In the genomic region with DNA sequence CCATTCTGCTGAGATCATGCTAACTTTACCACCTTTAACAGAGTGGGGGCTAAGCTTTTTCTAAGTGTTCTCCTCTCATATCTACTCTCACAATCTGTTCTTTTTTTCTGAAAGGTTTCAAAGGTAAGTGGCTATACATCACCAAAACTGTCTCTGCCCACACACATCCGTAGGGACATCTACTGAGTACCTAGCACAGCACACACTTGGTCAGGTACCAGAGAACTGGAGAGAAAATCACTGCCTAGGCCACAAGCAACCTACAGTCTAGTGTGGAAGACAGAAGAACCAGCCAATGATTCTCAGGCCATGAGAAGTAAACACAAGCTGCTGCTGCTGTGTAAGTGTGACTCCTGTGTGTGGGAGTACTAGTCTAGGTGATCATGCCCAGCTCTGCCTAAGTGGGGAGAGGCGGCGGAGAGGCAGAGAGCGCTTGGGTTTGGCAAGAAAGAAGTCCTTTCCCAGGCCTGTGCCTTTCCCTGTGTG, we compare ENCODE assay signal across 9 cellular contexts.
A peak's percentile ranks its signal among the peaks of the same experiment; 100 is the strongest.
DNase-seq lines count a peak whose midpoint lies in the region; ATAC-seq, FAIRE-seq and TF ChIP-seq lines count a peak whose summit lies in the region.
"Had no signal": no experiment of that assay in that cellular context is flagged by ENCODE, and none has a peak within 500 bp of the region (broad histone marks: within the 10 kb centered on the region; RNA-seq: fewer than 3 reads in every experiment).

No MANE protein-coding gene starts in this region.

- no peak for FAIRE-seq in RCC 7860 (lab: Jason Lieb, UNC)
- FAIRE-seq: islet of Langerhans had no signal

- DNase-seq in fibroblast of villous mesenchyme (ENCODE audit: low read depth) (peak; percentile 57), hepatocyte (ENCODE audit: low spot score) (no peak), RCC 7860 (ENCODE audit: low spot score) (no peak), NCI-H748 (lab: John Stamatoyannopoulos, UW; ENCODE audit: unreplicated experiment) (no peak), NCI-H2171 (lab: John Stamatoyannopoulos, UW) (no peak)

- H3K9me3 ChIP-seq in hepatocyte (ENCODE audit: low read depth): no peaks in the 10 kb centered on the region

- TF ChIP-seq CTCF in fibroblast of villous mesenchyme (IDR thresholded peaks at IDR 0.05; ENCODE audit: insufficient read depth, low read depth, low read length): no peak
- no peak for TF ChIP-seq CTCF in hepatocyte (IDR thresholded peaks at IDR 0.05; ENCODE audit: poor library complexity)

- no peaks in the 10 kb centered on the region for H3K9me2 ChIP-seq in hepatocyte (replicated peaks; ENCODE audit: insufficient read depth)

- no peaks in the 10 kb centered on the region for H3K27me3 ChIP-seq in hepatocyte

- no peak overlapping the region for H3K4me2 ChIP-seq in hepatocyte

- no peak for TF ChIP-seq POLR2A in GM18505 (IDR thresholded peaks at IDR 0.05; ENCODE audit: borderline replicate concordance, extremely low read depth, insufficient read depth, insufficient read length)

- 95% methylated on average over 4 of the region's 4 CpGs for WGBS in hepatocyte (ENCODE audit: low lambda C conversion rate, missing lambda C conversion rate)

- H4K20me1 ChIP-seq in hepatocyte (ENCODE audit: insufficient read depth, poor library complexity, severe bottlenecking): no peaks in the 10 kb centered on the region

- no peaks in the 10 kb centered on the region for H3K79me2 ChIP-seq in hepatocyte

- peaks cover 26% of the 10 kb centered on the region for H3K4me1 ChIP-seq in hepatocyte (ENCODE audit: insufficient read depth)

- H3K4me3 ChIP-seq in fibroblast of villous mesenchyme (ENCODE audit: low read depth, low read length): no peak overlapping the region
- H3K4me3 ChIP-seq in hepatocyte: no peak overlapping the region

- ATAC-seq in GM18505 (IDR thresholded peaks at IDR 0.05; ENCODE audit: unreplicated experiment): peak; percentile 43
- peak; percentile 60 for ATAC-seq in GM21515 (IDR thresholded peaks at IDR 0.05; ENCODE audit: unreplicated experiment)
- ATAC-seq in HG03354 (IDR thresholded peaks at IDR 0.05; ENCODE audit: poor library complexity, severe bottlenecking, unreplicated experiment): peak; percentile 50

- no peak overlapping the region for H3K27ac ChIP-seq in hepatocyte

- no peaks in the 10 kb centered on the region for H3K36me3 ChIP-seq in hepatocyte (replicated peaks; ENCODE audit: insufficient read depth, low read depth)

- no peak overlapping the region for H2AFZ ChIP-seq in hepatocyte
